In genomic region chr5:141649972-141650371, GRCh38 we compare ENCODE assay signal across 1 cellular context.
TF ChIP-seq lines count a peak whose summit lies in the region.

No MANE protein-coding gene starts in this region.

TF ChIP-seq in SK-N-SH, 30 proteins besides CTCF, POLR2A, EP300 and RAD21 (continued from another document):
- TF ChIP-seq REST (IDR thresholded peaks at IDR 0.05; ENCODE audit: low read depth, low read length) (no peak), NRF1 (IDR thresholded peaks at IDR 0.05; ENCODE audit: low read depth, low read length) (no peak), SMC3 (IDR thresholded peaks at IDR 0.05; ENCODE audit: low read depth, low read length) (no peak)
